In genomic region chr2:166375205-166375735, GRCh38 we compare ENCODE assay signal across 8 cellular contexts. TPM values are rescaled to one million over a fixed set of nuclear protein-coding genes. Genes with fewer than 3 reads are reported as not detected.
A peak's percentile ranks its signal among the peaks of the same experiment; 100 is the strongest.
DNase-seq lines count a peak whose midpoint lies in the region; ATAC-seq and TF ChIP-seq lines count a peak whose summit lies in the region.

No MANE protein-coding gene starts in this region.

- peaks cover 10% of the 10 kb centered on the region for H3K4me1 Mint-ChIP-seq in activated T-cell treated with anti-CD3 and anti-CD28 coated beads, Interleukin-2, amount 50 U/mL, for 24 hours (ENCODE audit: low read depth)

- peak; percentile 46 to 60 (median 56) for ATAC-seq in right lobe of liver

- H3K9ac ChIP-seq in HUES6 (ENCODE audit: low read length), result no peak overlapping the region

- in situ Hi-C loops in astrocyte of the cerebellum (cut with HindIII; ENCODE audit: low sequenced_read_pairs) (loop anchor here (25.0 kb wide), 1 partner anchor 188 kb away; no protein-coding TSS in a partner anchor), transverse colon (cut with MboI; ENCODE audit: low pct_ligation_motif_present in 1 of 4, low pct_unique_long_range_greater_than_20kb in 1 of 4, low sequenced_read_pairs in 3 of 4) (no loop called here)

- H3K36me3 ChIP-seq in HUES6 (ENCODE audit: control insufficient read depth, insufficient read depth, low read length) (no peaks in the 10 kb centered on the region), right lobe of liver (no peaks in the 10 kb centered on the region), transverse colon (no peaks in the 10 kb centered on the region)

- 0% methylated on average over 10 of the region's 17 CpGs for WGBS in right lobe of liver (ENCODE audit: insufficient coverage, low coverage, low lambda C conversion rate, missing lambda C conversion rate)
- 0 to 1% methylated on average over 5 to 15 of the region's 17 CpGs for WGBS in transverse colon (ENCODE audit: low coverage in 1 of 2), 2 donors

- H3K27ac ChIP-seq in HUES6 (ENCODE audit: low read depth, low read length), result no peak overlapping the region
- peak overlapping the region in 2 of 3 donors; percentile 37 to 50 for H3K27ac ChIP-seq in right lobe of liver
- H3K27ac ChIP-seq in transverse colon, result peak overlapping the region; percentile 84 to 87 (median 86)

- no peaks in the 10 kb centered on the region for H3K36me3 Mint-ChIP-seq in activated T-cell treated with anti-CD3 and anti-CD28 coated beads, Interleukin-2, amount 50 U/mL, for 24 hours (ENCODE audit: low read depth)

- peaks cover 47% of the 10 kb centered on the region for H3K27me3 Mint-ChIP-seq in activated T-cell treated with anti-CD3 and anti-CD28 coated beads, Interleukin-2, amount 50 U/mL, for 24 hours

- TF ChIP-seq CTCF in astrocyte of the cerebellum (IDR thresholded peaks at IDR 0.05; ENCODE audit: low read depth, low read length, missing control alignments) (no peak), right lobe of liver (IDR thresholded peaks at IDR 0.05) (no peak), transverse colon (IDR thresholded peaks at IDR 0.05) (no peak)

- H3K4me1 ChIP-seq in HUES6 (ENCODE audit: control insufficient read depth, insufficient read depth, low read length), result peaks cover 19% of the 10 kb centered on the region
- peaks cover 0 to 31% (median 0%) of the 10 kb centered on the region in 4 donors for H3K4me1 ChIP-seq in right lobe of liver
- H3K4me1 ChIP-seq in transverse colon, result peaks cover 0 to 27% (median 4%) of the 10 kb centered on the region in 4 donors

- H3K27me3 ChIP-seq in HUES6 (ENCODE audit: control insufficient read depth, insufficient read depth, low read length) (peaks cover 25% of the 10 kb centered on the region), right lobe of liver (no peaks in the 10 kb centered on the region), transverse colon (no peaks in the 10 kb centered on the region)

- no peaks in the 10 kb centered on the region for H3K9me3 Mint-ChIP-seq in activated T-cell treated with anti-CD3 and anti-CD28 coated beads, Interleukin-2, amount 50 U/mL, for 24 hours

- no peak for TF ChIP-seq EP300 in transverse colon (IDR thresholded peaks at IDR 0.05; ENCODE audit: low read depth)

- H3K9me3 ChIP-seq in HUES6 (ENCODE audit: control insufficient read depth, insufficient read depth, low read depth, low read length) (no peaks in the 10 kb centered on the region), right lobe of liver (no peaks in the 10 kb centered on the region), transverse colon (no peaks in the 10 kb centered on the region)

- peak overlapping the region; percentile 65 for H3K4me3 Mint-ChIP-seq in activated T-cell treated with anti-CD3 and anti-CD28 coated beads, Interleukin-2, amount 50 U/mL, for 24 hours

- H3K4me3 ChIP-seq in HUES6 (ENCODE audit: low read depth, low read length) (peak overlapping the region; percentile 94), astrocyte of the cerebellum (ENCODE audit: low read depth, low read length) (peak overlapping the region; percentile 63), right lobe of liver (peak overlapping the region; percentile 44 to 76 (median 73)), transverse colon (peak overlapping the region; percentile 49 to 80 (median 60))

- intact Hi-C loops in right lobe of liver (cut with DNase I) (no loop called here), transverse colon (cut with DNase I; ENCODE audit: low total_unique reads) (no loop called here)

- no peak for DNase-seq in activated T-cell treated with anti-CD3 and anti-CD28 coated beads, Interleukin-2, amount 50 U/mL, for 24 hours
- DNase-seq in activated T-cell treated with anti-CD3 and anti-CD28 coated beads, Interleukin-2, amount 50 U/mL, for 1 hour, result no peak
- DNase-seq in astrocyte of the cerebellum (ENCODE audit: low read depth) (peak; percentile 1), right lobe of liver (peak in 1 of 3 donors; percentile 46), transverse colon (no peak), SW 1271 (lab: John Stamatoyannopoulos, UW) (no peak)
- DNase-seq in activated naive CD4-positive, alpha-beta T cell (lab: John Stamatoyannopoulos, UW), result no peak

- no peak overlapping the region for H3K27ac Mint-ChIP-seq in activated T-cell treated with anti-CD3 and anti-CD28 coated beads, Interleukin-2, amount 50 U/mL, for 24 hours

- TF ChIP-seq POLR2A in right lobe of liver (IDR thresholded peaks at IDR 0.05), result no peak
- no peak for TF ChIP-seq POLR2A in transverse colon (IDR thresholded peaks at IDR 0.05)

RNA-seq across cellular contexts. Expression of gene SCN9A, which starts 0.5 kb away (rescaled TPM):
- total RNA-seq in right lobe of liver (10 to 100 TPM in 1 of 6 experiments, 1 to 10 TPM in 5; 2.1 to 10.2 (median 5.1) TPM), transverse colon (10 to 100 TPM; 13.1 to 35.8 (median 24.5) TPM)
